In the genomic region with DNA sequence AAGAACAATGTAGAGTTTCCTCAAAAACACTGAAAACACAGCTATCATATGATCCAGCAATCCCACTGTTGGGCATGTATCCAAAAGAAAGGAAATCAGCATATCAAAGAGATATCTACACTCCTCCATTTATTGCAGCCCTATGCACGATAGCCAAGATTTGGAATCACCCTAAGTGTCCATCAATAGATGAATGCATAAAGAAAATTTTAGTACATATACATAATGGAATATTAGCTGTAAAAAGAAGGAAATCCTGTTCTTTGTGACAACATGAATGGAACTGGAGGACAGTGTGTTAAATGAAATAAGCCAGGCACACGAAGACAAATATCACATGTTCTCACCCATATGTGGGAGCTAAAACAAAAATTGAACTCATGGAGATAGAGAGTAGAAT, we compare ENCODE assay signal across 33 cellular contexts.
"Had no signal": no experiment of that assay in that cellular context is flagged by ENCODE, and none has a peak within 500 bp of the region (broad histone marks: within the 10 kb centered on the region; RNA-seq: fewer than 3 reads in every experiment).

No MANE protein-coding gene starts in this region.

- H3K27me3 ChIP-seq: MG63 had no signal

- H3K4me3 ChIP-seq: MG63 had no signal

- DNase-seq: Kasumi-1, MG63, MM.1S, MV-4-11, NCI-H1048, NCI-H1092, NCI-H1092 treated with DMSO at 0.1 percent for 48 hours, NCI-H1105, NCI-H1105 treated with DMSO at 0.1 percent for 48 hours, NCI-H1417, NCI-H1417 treated with DMSO at 0.1 percent for 48 hours, NCI-H1436, NCI-H1436 treated with DMSO at 0.1 percent for 48 hours, NCI-H146, NCI-H1694, NCI-H1694 treated with DMSO at 0.1 percent for 48 hours, NCI-H187, NCI-H187 treated with DMSO at 0.1 percent for 48 hours, NCI-H1930, NCI-H2029, NCI-H2029 treated with DMSO at 0.1 percent for 48 hours, NCI-H2081, NCI-H2081 treated with DMSO at 0.1 percent for 48 hours, NCI-H2107, NCI-H2171, NCI-H2171 treated with DMSO at 0.1 percent for 48 hours, NCI-H2227 treated with DMSO at 0.1 percent for 48 hours, NCI-H226, NCI-H345, NCI-H446, NCI-H446 treated with DMSO at 0.1 percent for 48 hours, NCI-H510A, NCI-H510A treated with DMSO at 0.1 percent for 48 hours had no signal

- H3K36me3 ChIP-seq: MG63 had no signal

- H3K9me3 ChIP-seq: MG63 had no signal
